In the genomic region with DNA sequence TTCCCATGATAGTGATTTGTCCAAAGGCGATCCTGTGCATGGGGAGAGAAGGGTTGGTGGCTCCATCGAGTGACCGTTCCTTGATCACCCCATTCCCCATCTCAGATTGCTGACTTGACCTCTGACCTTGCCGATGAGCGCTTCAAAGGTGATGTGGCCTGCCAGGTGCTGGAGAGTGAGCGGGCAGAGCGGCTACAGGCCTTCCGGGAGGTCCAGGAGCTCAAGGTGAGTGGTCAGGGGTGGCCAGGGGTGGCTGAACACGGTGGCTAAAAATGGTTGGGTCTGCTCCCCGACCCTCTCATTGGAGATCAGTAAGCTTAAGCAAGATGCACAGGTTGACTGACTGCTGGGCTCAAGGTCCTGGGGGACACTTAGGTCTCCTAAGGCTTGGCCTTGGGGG, we compare ENCODE assay signal across 8 cellular contexts.
"Had no signal": no experiment of that assay in that cellular context is flagged by ENCODE, and none has a peak within 500 bp of the region (broad histone marks: within the 10 kb centered on the region; RNA-seq: fewer than 3 reads in every experiment).

No MANE protein-coding gene starts in this region.

- H3K9me3 Mint-ChIP-seq: IgD-negative memory B cell had no signal

- H3K4me3 Mint-ChIP-seq: IgD-negative memory B cell had no signal

- H3K4me2 ChIP-seq: KMS-11 had no signal

- H3K4me3 ChIP-seq: K562 had no signal

- ATAC-seq: HepG2, K562 had no signal

- FAIRE-seq: HepG2, HTR-8/SVneo, K562 had no signal

- H3K27ac Mint-ChIP-seq: IgD-negative memory B cell had no signal

- H3K36me3 Mint-ChIP-seq: IgD-negative memory B cell had no signal

- H3K27ac ChIP-seq: HL-60, KMS-11 had no signal

- H3K9ac ChIP-seq: KMS-11 had no signal

- H3K4me1 Mint-ChIP-seq: IgD-negative memory B cell had no signal

- DNase-seq: KBM-7, KG1 had no signal
